ENCODE assay signal across 10 cellular contexts in the genomic region with DNA sequence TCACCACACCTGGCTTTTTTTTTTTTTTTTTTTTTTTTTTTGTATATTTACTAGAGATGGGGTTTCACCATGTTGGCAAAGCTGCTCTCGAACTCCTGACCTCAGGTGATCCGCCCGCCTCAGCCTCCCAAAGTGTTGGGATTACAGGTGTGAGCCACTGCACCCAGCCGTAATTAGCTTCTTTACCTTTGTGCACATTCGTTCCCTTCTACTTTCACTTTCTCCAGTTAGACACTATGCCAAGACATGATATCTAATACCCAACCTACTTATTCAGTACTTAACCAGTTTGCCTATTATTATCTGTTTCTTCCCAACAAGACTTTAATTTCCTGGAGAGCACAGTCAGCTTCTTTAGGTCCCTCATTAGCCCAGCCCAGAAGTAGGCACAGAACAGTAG. TPM values are rescaled to one million over a fixed set of nuclear protein-coding genes. Genes with fewer than 3 reads are reported as not detected.
DNase-seq lines count a peak whose midpoint lies in the region; ATAC-seq lines count a peak whose summit lies in the region.
"Had no signal": no experiment of that assay in that cellular context is flagged by ENCODE, and none has a peak within 500 bp of the region (broad histone marks: within the 10 kb centered on the region; RNA-seq: fewer than 3 reads in every experiment).

No MANE protein-coding gene starts in this region.

- H3K27me3 Mint-ChIP-seq in T-helper 1 cell treated with Interleukin-12 subunit alpha and Interleukin-12 subunit beta and Interleukin-4 antibody, amounts not matched to agents 30 μg/mL and 1 μg/mL, for 36 hours (ENCODE audit: low read depth): peaks cover 49% of the 10 kb centered on the region
- no peaks in the 10 kb centered on the region for H3K27me3 Mint-ChIP-seq in activated naive CD8-positive, alpha-beta T cell treated with anti-CD3 and anti-CD28 coated beads, Interleukin-2, amount 10 ng/mL, durations not matched to agents 7 days and 5 days
- peaks cover 0 to 16% of the 10 kb centered on the region in 2 donors for H3K27me3 Mint-ChIP-seq in natural killer cell treated with Interleukin-12 subunit alpha and Interleukin-12 subunit beta and Interleukin-15 and Interleukin-18, amount 100 ng/mL, for 72 hours

- H3K36me3 Mint-ChIP-seq in T-helper 1 cell treated with Interleukin-12 subunit alpha and Interleukin-12 subunit beta and Interleukin-4 antibody, amounts not matched to agents 30 μg/mL and 1 μg/mL, for 36 hours (ENCODE audit: low read depth): no peaks in the 10 kb centered on the region
- peaks cover 6% of the 10 kb centered on the region for H3K36me3 Mint-ChIP-seq in activated naive CD8-positive, alpha-beta T cell treated with anti-CD3 and anti-CD28 coated beads, Interleukin-2, amount 10 ng/mL, durations not matched to agents 7 days and 5 days
- H3K36me3 Mint-ChIP-seq in natural killer cell treated with Interleukin-12 subunit alpha and Interleukin-12 subunit beta and Interleukin-15 and Interleukin-18, amount 100 ng/mL, for 72 hours: no peaks in the 10 kb centered on the region

- no peak overlapping the region for H3K27ac Mint-ChIP-seq in T-helper 1 cell treated with Interleukin-12 subunit alpha and Interleukin-12 subunit beta and Interleukin-4 antibody, amounts not matched to agents 30 μg/mL and 1 μg/mL, for 36 hours
- H3K27ac Mint-ChIP-seq in activated naive CD8-positive, alpha-beta T cell treated with anti-CD3 and anti-CD28 coated beads, Interleukin-2, amount 10 ng/mL, durations not matched to agents 7 days and 5 days: peak overlapping the region; percentile 30
- peak overlapping the region in 1 of 2 donors; percentile 1 for H3K27ac Mint-ChIP-seq in natural killer cell treated with Interleukin-12 subunit alpha and Interleukin-12 subunit beta and Interleukin-15 and Interleukin-18, amount 100 ng/mL, for 72 hours

- ATAC-seq in activated naive CD8-positive, alpha-beta T cell treated with anti-CD3 and anti-CD28 coated beads, Interleukin-2, amount 10 ng/mL, durations not matched to agents 7 days and 5 days (ENCODE audit: low read depth): no peak
- ATAC-seq in natural killer cell treated with Interleukin-12 subunit alpha and Interleukin-12 subunit beta and Interleukin-15 and Interleukin-18, amount 100 ng/mL, for 72 hours: no peak
- ATAC-seq in HG02610 (IDR thresholded peaks at IDR 0.05; ENCODE audit: unreplicated experiment): no peak

- POLR2A ChIA-PET in activated naive CD8-positive, alpha-beta T cell treated with anti-CD3 and anti-CD28 coated beads, Interleukin-2, amount 10 ng/mL, durations not matched to agents 7 days and 5 days (lab: Charles Lee): interaction anchor here (0.6 to 1.1 kb wide), 4 partner anchors 12 to 855 kb away, joined by 3 to 6 read pairs (median 4); no protein-coding TSS in a partner anchor

- peak overlapping the region; percentile 11 for H3K4me3 Mint-ChIP-seq in T-helper 1 cell treated with Interleukin-12 subunit alpha and Interleukin-12 subunit beta and Interleukin-4 antibody, amounts not matched to agents 30 μg/mL and 1 μg/mL, for 36 hours
- peak overlapping the region; percentile 77 for H3K4me3 Mint-ChIP-seq in activated naive CD8-positive, alpha-beta T cell treated with anti-CD3 and anti-CD28 coated beads, Interleukin-2, amount 10 ng/mL, durations not matched to agents 7 days and 5 days
- H3K4me3 Mint-ChIP-seq in natural killer cell treated with Interleukin-12 subunit alpha and Interleukin-12 subunit beta and Interleukin-15 and Interleukin-18, amount 100 ng/mL, for 72 hours: peak overlapping the region; percentile 70

- H3K9me3 Mint-ChIP-seq in T-helper 1 cell treated with Interleukin-12 subunit alpha and Interleukin-12 subunit beta and Interleukin-4 antibody, amounts not matched to agents 30 μg/mL and 1 μg/mL, for 36 hours: no peaks in the 10 kb centered on the region
- H3K9me3 Mint-ChIP-seq in activated naive CD8-positive, alpha-beta T cell treated with anti-CD3 and anti-CD28 coated beads, Interleukin-2, amount 10 ng/mL, durations not matched to agents 7 days and 5 days: no peaks in the 10 kb centered on the region
- no peaks in the 10 kb centered on the region for H3K9me3 Mint-ChIP-seq in natural killer cell treated with Interleukin-12 subunit alpha and Interleukin-12 subunit beta and Interleukin-15 and Interleukin-18, amount 100 ng/mL, for 72 hours

- peaks cover 22% of the 10 kb centered on the region for H3K4me1 Mint-ChIP-seq in T-helper 1 cell treated with Interleukin-12 subunit alpha and Interleukin-12 subunit beta and Interleukin-4 antibody, amounts not matched to agents 30 μg/mL and 1 μg/mL, for 36 hours (ENCODE audit: low read depth)
- H3K4me1 Mint-ChIP-seq in activated naive CD8-positive, alpha-beta T cell treated with anti-CD3 and anti-CD28 coated beads, Interleukin-2, amount 10 ng/mL, durations not matched to agents 7 days and 5 days: peaks cover 42% of the 10 kb centered on the region
- H3K4me1 Mint-ChIP-seq in natural killer cell treated with Interleukin-12 subunit alpha and Interleukin-12 subunit beta and Interleukin-15 and Interleukin-18, amount 100 ng/mL, for 72 hours (ENCODE audit: low read depth in 2 of 2): peaks cover 26 to 49% of the 10 kb centered on the region in 2 donors

- DNase-seq in T-helper 1 cell (no peak), NCI-H2029 (lab: John Stamatoyannopoulos, UW) (peak; percentile 27), mucosa of gallbladder (ENCODE audit: low spot score) (no peak), dermis blood vessel endothelial cell (no peak)
- no peak for DNase-seq in activated naive CD8-positive, alpha-beta T cell treated with anti-CD3 and anti-CD28 coated beads, Interleukin-2, amount 10 ng/mL, durations not matched to agents 7 days and 5 days
- DNase-seq in natural killer cell treated with Interleukin-12 subunit alpha and Interleukin-12 subunit beta and Interleukin-15 and Interleukin-18, amount 100 ng/mL, for 72 hours (ENCODE audit: low spot score): no peak
- DNase-seq: Peyer's patch, trophoblast cell had no signal

RNA-seq across cellular contexts. Expression of a gene that starts 5.3 kb away (rescaled TPM):
- total RNA-seq in activated naive CD8-positive, alpha-beta T cell treated with anti-CD3 and anti-CD28 coated beads, Interleukin-2, amount 10 ng/mL, durations not matched to agents 7 days and 5 days: 1 to 10 TPM; 3.1 TPM
- total RNA-seq in natural killer cell treated with Interleukin-12 subunit alpha and Interleukin-12 subunit beta and Interleukin-15 and Interleukin-18, amount 100 ng/mL, for 72 hours: 10 to 100 TPM; 10.7 to 30.3 TPM
- 12.3 TPM for total RNA-seq in mucosa of gallbladder
- total RNA-seq in dermis blood vessel endothelial cell: 4.6 and 7.9 TPM in 2 replicates

RNA-seq across cellular contexts. Expression of a gene that starts 54.6 kb away (rescaled TPM):
- total RNA-seq in activated naive CD8-positive, alpha-beta T cell treated with anti-CD3 and anti-CD28 coated beads, Interleukin-2, amount 10 ng/mL, durations not matched to agents 7 days and 5 days: 10 to 100 TPM; 72.3 to 78.6 TPM
- 100 to 1,000 TPM; 147 to 210 TPM for total RNA-seq in natural killer cell treated with Interleukin-12 subunit alpha and Interleukin-12 subunit beta and Interleukin-15 and Interleukin-18, amount 100 ng/mL, for 72 hours
- 159 TPM for total RNA-seq in mucosa of gallbladder
- total RNA-seq in dermis blood vessel endothelial cell: 148 and 179 TPM in 2 replicates

RNA-seq across cellular contexts. Expression of a gene that starts 55.1 kb away (rescaled TPM):
- 10 to 100 TPM; 40.0 to 41.5 TPM for total RNA-seq in activated naive CD8-positive, alpha-beta T cell treated with anti-CD3 and anti-CD28 coated beads, Interleukin-2, amount 10 ng/mL, durations not matched to agents 7 days and 5 days
- 10 to 100 TPM; 84.0 to 94.4 TPM for total RNA-seq in natural killer cell treated with Interleukin-12 subunit alpha and Interleukin-12 subunit beta and Interleukin-15 and Interleukin-18, amount 100 ng/mL, for 72 hours
- 11.9 TPM for total RNA-seq in mucosa of gallbladder
- 7.8 and 17.6 TPM in 2 replicates for total RNA-seq in dermis blood vessel endothelial cell

Comparison
In these comparisons a context has a peak if more than half of its experiments do, and no peak if none do; other contexts are left out.
1. H3K4me3 Mint-ChIP-seq: peak in every context shown above with its lines; median percentile 77 in activated naive CD8-positive, alpha-beta T cell treated with anti-CD3 and anti-CD28 coated beads, Interleukin-2, amount 10 ng/mL, durations not matched to agents 7 days and 5 days; 70 in natural killer cell treated with Interleukin-12 subunit alpha and Interleukin-12 subunit beta and Interleukin-15 and Interleukin-18, amount 100 ng/mL, for 72 hours; 11 in T-helper 1 cell treated with Interleukin-12 subunit alpha and Interleukin-12 subunit beta and Interleukin-4 antibody, amounts not matched to agents 30 μg/mL and 1 μg/mL, for 36 hours.